1 cellular context compared by ENCODE assay signal in genomic region chr1:153609585-153609907, GRCh38.
TF ChIP-seq lines count a peak whose summit lies in the region.

No MANE protein-coding gene starts in this region.

TF ChIP-seq in WTC11, 78 proteins besides CTCF, POLR2A, EP300 and RAD21 (continued from another document):
- no peak for TF ChIP-seq ZNF425 (CRISPR knock-in tag; conservative IDR thresholded peaks at IDR 0.05)
- TF ChIP-seq NR1H2 (CRISPR knock-in tag; IDR thresholded peaks at IDR 0.05) = no peak
- TF ChIP-seq NFATC4 (CRISPR knock-in tag; IDR thresholded peaks at IDR 0.05) = no peak
- no peak for TF ChIP-seq ZBTB21 (CRISPR knock-in tag; IDR thresholded peaks at IDR 0.05; ENCODE audit: borderline replicate concordance)
- TF ChIP-seq ZNF219 (CRISPR knock-in tag; IDR thresholded peaks at IDR 0.05; ENCODE audit: borderline replicate concordance) = no peak
